18 cellular contexts compared by ENCODE assay signal in the genomic region with DNA sequence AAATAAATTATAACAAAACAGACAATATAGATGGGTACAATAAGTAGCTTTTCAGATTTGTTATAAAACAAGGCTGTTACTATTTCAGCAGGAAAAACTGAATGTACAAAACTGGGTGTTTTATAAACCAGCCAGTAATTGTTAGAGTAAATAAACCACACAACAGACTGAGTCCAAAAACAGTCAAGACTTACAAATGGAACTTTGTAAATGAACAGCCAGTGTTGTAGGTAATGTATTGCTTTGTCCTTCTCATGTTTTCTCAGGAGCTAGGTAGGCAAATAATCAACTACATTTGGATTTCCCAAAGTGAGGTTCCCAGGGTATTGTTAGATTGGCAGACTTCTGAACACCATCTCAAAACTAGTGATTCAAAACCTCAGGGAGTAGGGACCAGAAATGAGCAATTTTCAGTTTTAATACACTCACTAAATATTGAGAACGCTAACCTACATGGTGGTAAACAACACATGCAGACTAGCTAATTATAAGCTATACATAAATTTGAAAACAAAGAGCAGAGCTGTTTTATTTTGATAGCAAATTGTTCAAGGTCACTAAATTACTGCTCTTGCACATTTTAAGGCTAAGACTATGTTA.
DNase-seq lines count a peak whose midpoint lies in the region; ATAC-seq and TF ChIP-seq lines count a peak whose summit lies in the region.
"Had no signal": no experiment of that assay in that cellular context is flagged by ENCODE, and none has a peak within 500 bp of the region (broad histone marks: within the 10 kb centered on the region; RNA-seq: fewer than 3 reads in every experiment).

No MANE protein-coding gene starts in this region.

- no peaks in the 10 kb centered on the region for H3K4me1 ChIP-seq in neutrophil (ENCODE audit: control insufficient read depth in 1 of 2, insufficient read depth in 1 of 2, low read depth in 1 of 2, low read length in 1 of 2)
- H3K4me1 ChIP-seq: transverse colon had no signal

- ATAC-seq in activated CD4-positive, CD25-positive, alpha-beta regulatory T cell treated with anti-CD3 and anti-CD28 coated beads, Interleukin-2, amount 50 U/mL, for 24 hours = peak; percentile 57 to 58
- ATAC-seq in GM21528 (IDR thresholded peaks at IDR 0.05; ENCODE audit: low FRiP score, unreplicated experiment) (peak; percentile 66), HG03460 (IDR thresholded peaks at IDR 0.05; ENCODE audit: unreplicated experiment) (peak; percentile 79), GM18868 (IDR thresholded peaks at IDR 0.05; ENCODE audit: unreplicated experiment) (no peak)
- ATAC-seq: heart right ventricle, left colon had no signal

- no peak overlapping the region for H3K4me3 ChIP-seq in neutrophil (ENCODE audit: low read depth in 1 of 2, low read length in 1 of 2)
- H3K4me3 ChIP-seq: heart right ventricle, transverse colon had no signal

- no peak for TF ChIP-seq CTCF in neutrophil (IDR thresholded peaks at IDR 0.05)

- peak overlapping the region; percentile 29 for H3K27ac ChIP-seq in neutrophil
- H3K27ac ChIP-seq: 22Rv1, C4-2B, heart right ventricle, transverse colon had no signal

- no peaks in the 10 kb centered on the region for H3K27me3 ChIP-seq in neutrophil
- H3K27me3 ChIP-seq: heart right ventricle, transverse colon had no signal

- peaks cover 14% of the 10 kb centered on the region for H3K36me3 ChIP-seq in neutrophil

- H3K9me3 ChIP-seq in neutrophil = no peaks in the 10 kb centered on the region
- H3K9me3 ChIP-seq: transverse colon had no signal

- DNase-seq in activated CD4-positive, CD25-positive, alpha-beta regulatory T cell treated with anti-CD3 and anti-CD28 coated beads, Interleukin-2, amount 50 U/mL, for 72 hours = no peak
- DNase-seq in NCI-H526 (lab: John Stamatoyannopoulos, UW) (no peak), NCI-H524 (lab: John Stamatoyannopoulos, UW) (no peak)
- DNase-seq: activated CD4-positive, alpha-beta T cell treated with anti-CD3 and anti-CD28 coated beads for 48 hours; anterior cingulate cortex; heart right ventricle; left colon; NCI-H82; retina; stimulated activated CD4-positive, alpha-beta T cell treated with anti-CD3 and anti-CD28 coated beads, Interleukin-1b, Interleukin-23, amount 100 ng/mL, for 48 hours; transverse colon had no signal
